In the genomic region with DNA sequence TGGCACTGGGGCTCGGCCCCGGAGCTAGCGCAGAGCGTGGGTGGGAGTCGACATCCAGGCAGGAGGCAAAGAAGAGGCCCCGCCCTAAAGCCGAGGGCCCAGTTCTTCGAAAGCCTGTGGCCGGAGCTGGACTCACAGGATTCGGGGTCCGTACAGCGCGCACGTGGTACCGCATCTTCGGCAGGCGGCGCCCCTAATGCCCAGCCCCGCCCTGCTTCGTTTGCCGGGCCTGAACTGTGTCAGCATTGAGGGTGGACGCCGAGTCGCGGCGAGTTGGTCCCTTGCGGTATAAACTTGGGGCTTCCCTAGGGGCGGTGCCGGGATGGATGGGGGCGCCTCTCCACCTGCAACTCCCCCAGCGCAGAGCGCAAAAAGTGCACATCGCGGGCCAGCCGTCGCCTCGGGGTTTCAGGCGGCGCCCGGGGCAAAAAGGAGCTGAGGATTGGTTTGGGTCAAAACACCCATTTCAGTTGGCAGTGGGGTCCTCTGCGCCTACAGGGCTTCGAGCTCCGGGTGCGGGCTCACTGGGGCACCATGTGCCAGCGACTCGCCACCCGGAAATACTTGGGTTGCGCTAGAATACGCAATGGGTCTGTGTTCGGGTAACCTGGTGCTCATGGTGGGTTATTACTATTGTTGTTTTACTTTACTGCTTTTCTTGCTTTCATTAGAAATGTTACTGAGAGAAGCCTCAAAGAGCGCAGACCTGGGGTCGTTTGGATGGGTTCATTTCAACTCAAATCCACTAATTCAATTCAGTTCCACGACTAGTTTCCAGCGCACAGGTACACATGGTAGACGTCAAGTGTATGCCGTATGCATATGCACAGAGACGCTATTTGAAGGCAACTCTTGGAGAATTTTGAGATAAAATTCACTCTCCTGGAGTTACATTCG, we compare ENCODE assay signal across 8 cellular contexts. TPM values are rescaled to one million over a fixed set of nuclear protein-coding genes. Genes with fewer than 3 reads are reported as not detected.
DNase-seq lines count a peak whose midpoint lies in the region; FAIRE-seq and TF ChIP-seq lines count a peak whose summit lies in the region.

No MANE protein-coding gene starts in this region.

- TF ChIP-seq CTCF in GM10266 (IDR thresholded peaks at IDR 0.05; ENCODE audit: control insufficient read depth, insufficient read depth, low read depth, missing control alignments) (no peak), Loucy (conservative IDR thresholded peaks at IDR 0.05; ENCODE audit: low read length) (no peak), endothelial cell of umbilical vein (IDR thresholded peaks at IDR 0.05; ENCODE audit: extremely low read depth in 1 of 2, insufficient read depth in 1 of 2, low read depth in 1 of 2, low read length in 2 of 2) (no peak)

- no peak overlapping the region for H3K4me3 ChIP-seq in Loucy (ENCODE audit: low read length, poor library complexity, severe bottlenecking)
- no peak overlapping the region for H3K4me3 ChIP-seq in endothelial cell of umbilical vein (replicated peaks in 1 of 3; ENCODE audit: insufficient read depth in 1 of 3, low read depth in 1 of 3, low read length in 3 of 3)

- H3K4me2 ChIP-seq in Loucy (ENCODE audit: low read depth, low read length, poor library complexity, severe bottlenecking) = peak overlapping the region; percentile 75
- no peak overlapping the region for H3K4me2 ChIP-seq in endothelial cell of umbilical vein (ENCODE audit: insufficient read depth, low read length)

- TF ChIP-seq POLR2A in endothelial cell of umbilical vein (IDR thresholded peaks at IDR 0.05; ENCODE audit: low read depth, low read length) = no peak

- H3K27me3 ChIP-seq in Loucy (ENCODE audit: insufficient read depth, low read length, poor library complexity, severe bottlenecking) (no peaks in the 10 kb centered on the region), endothelial cell of umbilical vein (ENCODE audit: control insufficient read depth in 2 of 2, insufficient read depth in 2 of 2, low read length in 2 of 2) (peaks cover 83 to 96% of the 10 kb centered on the region in 2 experiments)

- no peaks in the 10 kb centered on the region for H3F3A ChIP-seq in Loucy (ENCODE audit: low read depth)

- no peaks in the 10 kb centered on the region for H3K79me2 ChIP-seq in Loucy (ENCODE audit: insufficient read depth, low read length)
- H3K79me2 ChIP-seq in endothelial cell of umbilical vein (ENCODE audit: control insufficient read depth, insufficient read depth, low read length) = no peaks in the 10 kb centered on the region

- no peak overlapping the region for H3K27ac ChIP-seq in endothelial cell of umbilical vein (ENCODE audit: insufficient read depth, low read depth, low read length)

- no TSS peak for BruUV-seq in endothelial cell of umbilical vein (replicated peaks; lab: Mats Ljungman, UMichigan)

- H3K4me1 ChIP-seq in Loucy (ENCODE audit: insufficient read depth, low read length, poor library complexity, severe bottlenecking) = peaks cover 29% of the 10 kb centered on the region
- H3K4me1 ChIP-seq in endothelial cell of umbilical vein (ENCODE audit: control insufficient read depth, extremely low read depth, insufficient read depth, low read length) = peaks cover 19% of the 10 kb centered on the region

- peak overlapping the region; percentile 79 for H3K9ac ChIP-seq in Loucy (ENCODE audit: low read depth, low read length, poor library complexity, severe bottlenecking)
- H3K9ac ChIP-seq in endothelial cell of umbilical vein (replicated peaks; ENCODE audit: extremely low read depth, insufficient read depth, low read length) = no peak overlapping the region

- no peaks in the 10 kb centered on the region for H3K9me3 ChIP-seq in Loucy (ENCODE audit: insufficient read depth, low read depth, low read length)
- H3K9me3 ChIP-seq in endothelial cell of umbilical vein (replicated peaks; ENCODE audit: control insufficient read depth, insufficient read depth, low read length) = no peaks in the 10 kb centered on the region

- no peaks in the 10 kb centered on the region for H3K9me1 ChIP-seq in endothelial cell of umbilical vein (replicated peaks; ENCODE audit: control insufficient read depth, extremely low read depth, insufficient read depth, low read length)

- intact Hi-C loops in endothelial cell of umbilical vein (cut with micrococcal nuclease) = no loop called here
- intact Hi-C loops in posterior vena cava (cut with DNase I) = no loop called here

- DNase-seq in GM10266 (ENCODE audit: extremely low spot score) (peak; percentile 54), endothelial cell of umbilical vein (ENCODE audit: low read depth, low spot score) (no peak), posterior vena cava (ENCODE audit: low spot score) (peak; percentile 84), dedifferentiated amniotic fluid mesenchymal stem cell (ENCODE audit: extremely low spot score) (no peak), NOMO-1 (lab: John Stamatoyannopoulos, UW; ENCODE audit: unreplicated experiment in 2 of 2) (no peak), NCI-H345 (lab: John Stamatoyannopoulos, UW) (no peak), globus pallidus (ENCODE audit: low spot score) (no peak)

- CTCF ChIA-PET in endothelial cell of umbilical vein (lab: Charles Lee) = interaction anchor here (1.3 kb wide), 1 partner anchor 42 kb away, joined by 4 read pairs; no protein-coding TSS in a partner anchor

- POLR2A ChIA-PET in endothelial cell of umbilical vein (lab: Charles Lee) = no interaction called here

- H4K20me1 ChIP-seq in Loucy (ENCODE audit: insufficient read depth, low read length, poor library complexity, severe bottlenecking) = no peaks in the 10 kb centered on the region
- H4K20me1 ChIP-seq in endothelial cell of umbilical vein (replicated peaks; ENCODE audit: control insufficient read depth, extremely low read depth, insufficient read depth, low read length) = no peaks in the 10 kb centered on the region

- no peaks in the 10 kb centered on the region for H3K36me3 ChIP-seq in Loucy (ENCODE audit: insufficient read depth, low read length)
- no peaks in the 10 kb centered on the region for H3K36me3 ChIP-seq in endothelial cell of umbilical vein (ENCODE audit: control insufficient read depth in 2 of 2, extremely low read depth in 1 of 2, insufficient read depth in 2 of 2, low read length in 2 of 2)

- H2AFZ ChIP-seq in Loucy (ENCODE audit: low read length) (no peak overlapping the region), endothelial cell of umbilical vein (ENCODE audit: low read depth, low read length) (no peak overlapping the region)

- no peaks in the 10 kb centered on the region for H3K9me2 ChIP-seq in Loucy (replicated peaks; ENCODE audit: low read depth, low read length)

- dilution Hi-C loops in endothelial cell of umbilical vein (cut with MboI; ENCODE audit: extremely low pct_ligation_motif_present, low sequenced_read_pairs) = no loop called here

- no peak for FAIRE-seq in endothelial cell of umbilical vein (lab: Jason Lieb, UNC)

TF ChIP-seq in endothelial cell of umbilical vein, 7 proteins besides CTCF, POLR2A, EP300 and RAD21:
- TF ChIP-seq POLR2AphosphoS5 (IDR thresholded peaks at IDR 0.05; ENCODE audit: insufficient read depth, low read depth, low read length) = no peak
- TF ChIP-seq EZH2 (IDR thresholded peaks at IDR 0.05; ENCODE audit: borderline replicate concordance, low read depth, low read length, severe bottlenecking) = peak; percentile 55
TF ChIP-seq in endothelial cell of umbilical vein: peak in this region for 1.

RNA-seq across cellular contexts. Expression of gene PAX5, which starts 3.9 kb away (rescaled TPM):
- total RNA-seq in endothelial cell of umbilical vein (not detected in 2 replicates), posterior vena cava (under 1 TPM; 0.46 to 0.67 TPM)
- polyA plus RNA-seq in endothelial cell of umbilical vein = not detected in 2 replicates
- polyA plus RNA-seq in endothelial cell of umbilical vein (2011; cell fraction: cytosol; rRNA removed) = not detected in 2 replicates
- not detected in 2 replicates for polyA plus RNA-seq in endothelial cell of umbilical vein (2011; cell fraction: nucleus; rRNA removed)
- not detected in 2 replicates for polyA plus RNA-seq in endothelial cell of umbilical vein (2012)
- not detected in 2 replicates for polyA minus RNA-seq in endothelial cell of umbilical vein
- polyA minus RNA-seq in endothelial cell of umbilical vein (2011; cell fraction: cytosol; rRNA and poly(A)+ RNA removed) = not detected
- polyA minus RNA-seq in endothelial cell of umbilical vein (2011; cell fraction: nucleus; rRNA and poly(A)+ RNA removed) = not detected in 2 replicates

Comparison
In these comparisons a context has a peak if more than half of its experiments do, and no peak if none do; other contexts are left out.
1. DNase-seq: peak in GM10266 (single experiment) and posterior vena cava (single experiment); none in endothelial cell of umbilical vein (single experiment), dedifferentiated amniotic fluid mesenchymal stem cell (single experiment), NOMO-1 (0 of 2), NCI-H345 (single experiment) and globus pallidus (single experiment).